12 cellular contexts compared by ENCODE assay signal in the genomic region with DNA sequence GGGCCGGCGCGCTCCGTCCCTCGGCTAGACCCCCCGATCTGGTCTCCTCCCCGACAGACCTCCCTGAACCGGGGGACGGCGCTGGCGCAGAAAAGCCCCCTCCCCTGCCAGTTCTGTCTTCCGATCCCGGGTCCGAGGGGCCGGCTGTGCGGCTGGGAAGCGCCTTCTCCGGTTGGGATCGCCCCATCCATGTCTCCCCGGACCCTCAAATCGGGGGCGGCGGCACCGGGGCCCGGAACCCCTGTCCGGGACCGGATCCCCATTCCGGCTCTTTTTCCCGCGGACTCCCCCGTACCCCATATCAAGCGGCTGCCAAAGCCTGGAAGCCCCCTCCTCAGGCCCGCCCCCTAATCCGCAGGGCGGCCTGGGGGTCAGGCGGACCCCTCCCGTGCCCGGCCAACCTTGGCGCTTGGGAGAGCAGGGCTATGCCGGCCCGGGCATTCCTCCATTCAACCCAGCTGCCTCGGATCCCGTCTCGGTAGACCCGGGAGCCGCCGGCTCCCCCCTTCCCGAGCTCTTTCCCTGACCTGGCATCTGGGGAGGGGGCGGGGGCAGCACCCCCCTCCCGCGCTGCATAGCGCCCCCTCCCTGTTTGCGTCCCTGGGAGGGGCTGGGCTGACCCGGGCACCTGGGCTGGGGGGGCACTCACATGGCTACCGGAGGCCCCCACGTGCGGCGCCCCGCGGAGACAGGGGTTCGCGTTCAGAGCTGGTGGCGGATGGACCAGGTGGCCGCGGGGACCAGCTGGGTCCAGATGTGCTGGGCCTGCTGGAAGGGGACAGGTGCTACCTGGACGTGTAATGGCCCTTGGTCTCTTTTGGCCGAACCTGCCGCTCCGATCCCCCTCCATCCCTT. TPM values are rescaled to one million over a fixed set of nuclear protein-coding genes. Genes with fewer than 3 reads are reported as not detected.
DNase-seq lines count a peak whose midpoint lies in the region; ATAC-seq and TF ChIP-seq lines count a peak whose summit lies in the region.
"Had no signal": no experiment of that assay in that cellular context is flagged by ENCODE, and none has a peak within 500 bp of the region (broad histone marks: within the 10 kb centered on the region; RNA-seq: fewer than 3 reads in every experiment).

No MANE protein-coding gene starts in this region.

- no peak for TF ChIP-seq POLR2A in esophagus muscularis mucosa (IDR thresholded peaks at IDR 0.05; ENCODE audit: low read depth)

- peaks cover 2% of the 10 kb centered on the region for H3K4me1 Mint-ChIP-seq in progenitor cell of endocrine pancreas (ENCODE audit: low read depth)

- H3K9me3 Mint-ChIP-seq in progenitor cell of endocrine pancreas (ENCODE audit: low read depth): no peaks in the 10 kb centered on the region

- H3K27ac ChIP-seq in esophagus muscularis mucosa (replicated peaks in 1 of 4): no peak overlapping the region
- H3K27ac ChIP-seq: 22Rv1 had no signal

- intact Hi-C loops in esophagus muscularis mucosa (cut with DNase I): no loop called here

- H3K4me1 ChIP-seq in esophagus muscularis mucosa: peaks cover 9 to 22% (median 18%) of the 10 kb centered on the region in 4 donors

- TF ChIP-seq CTCF in esophagus muscularis mucosa (IDR thresholded peaks at IDR 0.05): no peak
- TF ChIP-seq CTCF in progenitor cell of endocrine pancreas (IDR thresholded peaks at IDR 0.05; ENCODE audit: unreplicated experiment): no peak

- H3K36me3 ChIP-seq in esophagus muscularis mucosa: no peaks in the 10 kb centered on the region

- TF ChIP-seq EP300 in Ishikawa (IDR thresholded peaks at IDR 0.05; ENCODE audit: borderline replicate concordance): no peak
- no peak for TF ChIP-seq EP300 in esophagus muscularis mucosa (IDR thresholded peaks at IDR 0.05)

- peak overlapping the region; percentile 51 for H3K4me3 Mint-ChIP-seq in progenitor cell of endocrine pancreas (ENCODE audit: low read depth)

- WGBS in esophagus muscularis mucosa: 9% methylated on average over 10 of the region's 69 CpGs

- peaks cover 0 to 91% (median 38%) of the 10 kb centered on the region in 4 donors for H3K27me3 ChIP-seq in esophagus muscularis mucosa

- no peaks in the 10 kb centered on the region for H3K36me3 Mint-ChIP-seq in progenitor cell of endocrine pancreas (ENCODE audit: insufficient read depth)

- no peaks in the 10 kb centered on the region for H3K9me3 ChIP-seq in esophagus muscularis mucosa

- H3K27me3 Mint-ChIP-seq in progenitor cell of endocrine pancreas: peaks cover 84% of the 10 kb centered on the region

- DNase-seq in DMS 273 (lab: John Stamatoyannopoulos, UW; ENCODE audit: unreplicated experiment): peak; percentile 29
- no peak for DNase-seq in DMS 273 treated with DMSO at 0.1 percent for 48 hours (lab: John Stamatoyannopoulos, UW)
- no peak for DNase-seq in esophagus muscularis mucosa (ENCODE audit: extremely low spot score)
- no peak for DNase-seq in progenitor cell of endocrine pancreas (ENCODE audit: low spot score, unreplicated experiment)
- DNase-seq in NCI-H2081 (lab: John Stamatoyannopoulos, UW): no peak
- DNase-seq in activated CD4-positive, CD25-positive, alpha-beta regulatory T cell (lab: John Stamatoyannopoulos, UW): no peak
- DNase-seq: DND-41, KG1, NCI-H510A had no signal

- peak overlapping the region; percentile 45 to 55 (median 45) for H3K4me3 ChIP-seq in esophagus muscularis mucosa

- TF ChIP-seq RAD21 in Ishikawa (IDR thresholded peaks at IDR 0.05; ENCODE audit: low read depth): no peak

- no peak for ATAC-seq in HG03378 (IDR thresholded peaks at IDR 0.05; ENCODE audit: unreplicated experiment)

- H3K27ac Mint-ChIP-seq in progenitor cell of endocrine pancreas: no peak overlapping the region

TF ChIP-seq in Ishikawa, 13 proteins besides CTCF, POLR2A, EP300 and RAD21:
- TF ChIP-seq, protein P1, sequence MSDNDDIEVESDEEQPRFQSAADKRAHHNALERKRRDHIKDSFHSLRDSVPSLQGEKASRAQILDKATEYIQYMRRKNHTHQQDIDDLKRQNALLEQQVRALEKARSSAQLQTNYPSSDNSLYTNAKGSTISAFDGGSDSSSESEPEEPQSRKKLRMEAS (IDR thresholded peaks at IDR 0.05): no peak
- TF ChIP-seq, protein P2, sequence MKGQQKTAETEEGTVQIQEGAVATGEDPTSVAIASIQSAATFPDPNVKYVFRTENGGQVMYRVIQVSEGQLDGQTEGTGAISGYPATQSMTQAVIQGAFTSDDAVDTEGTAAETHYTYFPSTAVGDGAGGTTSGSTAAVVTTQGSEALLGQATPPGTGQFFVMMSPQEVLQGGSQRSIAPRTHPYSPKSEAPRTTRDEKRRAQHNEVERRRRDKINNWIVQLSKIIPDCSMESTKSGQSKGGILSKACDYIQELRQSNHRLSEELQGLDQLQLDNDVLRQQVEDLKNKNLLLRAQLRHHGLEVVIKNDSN (IDR thresholded peaks at IDR 0.05): no peak
- TF ChIP-seq CREB1 (IDR thresholded peaks at IDR 0.05; ENCODE audit: low read depth): no peak
- TF ChIP-seq TAF1 (IDR thresholded peaks at IDR 0.05; ENCODE audit: low read depth): no peak
- TF ChIP-seq ZBTB7A (IDR thresholded peaks at IDR 0.05; ENCODE audit: low read depth): peak; percentile 81
TF ChIP-seq in Ishikawa: peak in this region for 1.

RNA-seq across cellular contexts. Expression of a gene that starts 0.6 kb away (rescaled TPM):
- 10 to 100 TPM; 43.6 to 90.0 (median 48.8) TPM for total RNA-seq in esophagus muscularis mucosa
- total RNA-seq in progenitor cell of endocrine pancreas: 101 and 109 TPM in 2 replicates
